In genomic region chr17:42423766-42424165, GRCh38 we compare ENCODE assay signal across 1 cellular context.
TF ChIP-seq lines count a peak whose summit lies in the region.

No MANE protein-coding gene starts in this region.

TF ChIP-seq in K562, 482 proteins besides CTCF, POLR2A, EP300 and RAD21:
- TF ChIP-seq ZNF395 (CRISPR knock-in tag; IDR thresholded peaks at IDR 0.05) = no peak
- TF ChIP-seq NCOA6 (IDR thresholded peaks at IDR 0.05) = no peak
- no peak for TF ChIP-seq TSC22D4 (tag; IDR thresholded peaks at IDR 0.05)
- TF ChIP-seq SAP30 (IDR thresholded peaks at IDR 0.05; ENCODE audit: borderline replicate concordance, insufficient read depth, low read depth, low read length, poor library complexity, severe bottlenecking) = no peak
